8 cellular contexts compared by ENCODE assay signal in genomic region chr10:91901784-91902677, GRCh38. TPM values are rescaled to one million over a fixed set of nuclear protein-coding genes. Genes with fewer than 3 reads are reported as not detected.
DNase-seq lines count a peak whose midpoint lies in the region; ATAC-seq and FAIRE-seq lines count a peak whose summit lies in the region.

No MANE protein-coding gene starts in this region.

- peaks cover 25% of the 10 kb centered on the region for H3K4me1 Mint-ChIP-seq in activated naive CD8-positive, alpha-beta T cell (ENCODE audit: low read depth)

- intact Hi-C loops in left colon (cut with DNase I, micrococcal nuclease), result no loop called here

- DNase-seq in RCC 7860 (ENCODE audit: low spot score), result peak; percentile 75
- DNase-seq in left colon, result peak in 1 of 2 donors; percentile 30
- DNase-seq in stimulated activated naive CD8-positive, alpha-beta T cell treated with anti-CD3 and anti-CD28 coated beads, Interleukin-15, Interleukin-2, amounts not matched to agents 100 U/mL and 50 U/mL, for 24 hours, result peak; percentile 54
- no peak for DNase-seq in NCI-H146 (lab: John Stamatoyannopoulos, UW)
- no peak for DNase-seq in HuH-7 (ENCODE audit: low spot score)

- H3K36me3 Mint-ChIP-seq in activated naive CD8-positive, alpha-beta T cell, result no peaks in the 10 kb centered on the region

- FAIRE-seq in RCC 7860 (lab: Jason Lieb, UNC), result peak; percentile 85

- H3K4me3 Mint-ChIP-seq in activated naive CD8-positive, alpha-beta T cell, result peak overlapping the region; percentile 1

- H3K27me3 Mint-ChIP-seq in activated naive CD8-positive, alpha-beta T cell, result peaks cover 2% of the 10 kb centered on the region

- H3K9me3 Mint-ChIP-seq in activated naive CD8-positive, alpha-beta T cell (ENCODE audit: low read depth), result no peaks in the 10 kb centered on the region

- H3K27ac Mint-ChIP-seq in activated naive CD8-positive, alpha-beta T cell, result peak overlapping the region; percentile 94

- peak; percentile 70 for ATAC-seq in GM18499 (IDR thresholded peaks at IDR 0.05; ENCODE audit: insufficient read depth, unreplicated experiment)
- ATAC-seq in left colon, result peak; percentile 96
- ATAC-seq in stimulated activated naive CD8-positive, alpha-beta T cell treated with anti-CD3 and anti-CD28 coated beads, Interleukin-15, Interleukin-2, amounts not matched to agents 100 U/mL and 50 U/mL, for 24 hours, result peak; percentile 99
- no peak for ATAC-seq in GM18868 (IDR thresholded peaks at IDR 0.05; ENCODE audit: unreplicated experiment)

RNA-seq across cellular contexts. Expression of gene FGFBP3, which starts 7.3 kb away (rescaled TPM):
- total RNA-seq in left colon, result 1 to 10 TPM; 1.5 to 2.3 TPM

RNA-seq across cellular contexts. Expression of gene BTAF1, which starts 21.5 kb away (rescaled TPM):
- 10 to 100 TPM; 24.9 to 29.7 TPM for total RNA-seq in left colon

Comparison
In these comparisons a context has a peak if more than half of its experiments do, and no peak if none do; other contexts are left out.
1. DNase-seq: peak in RCC 7860 (single experiment) and stimulated activated naive CD8-positive, alpha-beta T cell treated with anti-CD3 and anti-CD28 coated beads, Interleukin-15, Interleukin-2, amounts not matched to agents 100 U/mL and 50 U/mL, for 24 hours (single experiment); none in NCI-H146 (single experiment) and HuH-7 (single experiment).